In the genomic region with DNA sequence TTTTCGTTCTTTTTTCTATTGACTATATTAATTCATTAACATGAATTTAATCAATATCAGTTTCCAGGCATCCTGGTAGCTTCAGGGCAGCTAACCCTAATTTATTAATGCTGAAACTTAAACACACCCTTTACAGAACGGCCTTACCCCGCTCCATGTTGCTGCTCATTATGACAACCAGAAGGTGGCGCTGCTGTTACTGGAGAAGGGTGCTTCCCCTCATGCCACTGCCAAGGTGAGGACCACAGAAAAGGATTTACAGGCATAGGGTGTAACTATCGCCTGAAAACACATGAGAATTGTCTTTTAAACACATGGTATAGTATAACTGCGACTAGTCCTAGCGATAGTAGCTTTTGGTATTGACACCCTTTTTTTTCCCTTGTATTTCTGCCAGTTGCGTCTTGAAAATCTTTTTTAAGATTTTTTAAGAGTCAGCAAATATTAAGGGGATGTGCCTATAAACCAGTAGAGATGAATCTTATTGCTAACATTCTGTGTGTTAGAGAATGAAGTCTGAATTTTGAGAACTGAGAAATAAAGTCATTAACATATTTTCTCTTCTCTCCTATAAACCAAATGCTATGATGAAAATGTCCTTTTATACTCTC, we compare ENCODE assay signal across 8 cellular contexts.
DNase-seq lines count a peak whose midpoint lies in the region; ATAC-seq, FAIRE-seq and TF ChIP-seq lines count a peak whose summit lies in the region.

No MANE protein-coding gene starts in this region.

- H3K9me3 ChIP-seq in body of pancreas, result no peaks in the 10 kb centered on the region

- H3K27ac Mint-ChIP-seq in T-helper 2 cell treated with Interferon-gamma antibody and Interleukin-4, amounts not matched to agents 5 μg/mL and 100 μg/mL, for 36 hours, result no peak overlapping the region

- peak; percentile 93 for TF ChIP-seq CTCF in 22Rv1 (IDR thresholded peaks at IDR 0.05)
- peak; percentile 31 to 61 (median 43) for TF ChIP-seq CTCF in body of pancreas (IDR thresholded peaks at IDR 0.05)

- peaks cover 19% of the 10 kb centered on the region for H3K27me3 Mint-ChIP-seq in T-helper 2 cell treated with Interferon-gamma antibody and Interleukin-4, amounts not matched to agents 5 μg/mL and 100 μg/mL, for 36 hours (ENCODE audit: low read depth)

- FAIRE-seq in GM12892 (lab: Jason Lieb, UNC), result peak; percentile 88

- peak; percentile 22 for DNase-seq in GM12892 (ENCODE audit: insufficient read length)
- peak; percentile 49 for DNase-seq in NCI-H1048 (lab: John Stamatoyannopoulos, UW)
- DNase-seq in T-helper 2 cell treated with Interferon-gamma antibody and Interleukin-4, amounts not matched to agents 5 μg/mL and 100 μg/mL, for 36 hours (ENCODE audit: low spot score), result peak; percentile 47
- peak; percentile 54 to 64 (median 62) for DNase-seq in body of pancreas
- peak; percentile 72 for DNase-seq in kidney glomerular epithelial cell (lab: John Stamatoyannopoulos, UW)
- peak; percentile 39 to 45 for DNase-seq in stimulated activated CD4-positive, alpha-beta T cell treated with anti-CD3 and anti-CD28 coated beads, Interleukin-4, amount 100 ng/mL, for 4 hours

- WGBS in body of pancreas, 2 donors, result 16 to 22% methylated on average over 8 of the region's 8 CpGs

- no peaks in the 10 kb centered on the region for H3K27me3 ChIP-seq in body of pancreas

- H3K36me3 Mint-ChIP-seq in T-helper 2 cell treated with Interferon-gamma antibody and Interleukin-4, amounts not matched to agents 5 μg/mL and 100 μg/mL, for 36 hours (ENCODE audit: low read depth), result no peaks in the 10 kb centered on the region

- intact Hi-C loops in body of pancreas (cut with DNase I), result no loop called here

- no peak overlapping the region for H3K4me3 Mint-ChIP-seq in T-helper 2 cell treated with Interferon-gamma antibody and Interleukin-4, amounts not matched to agents 5 μg/mL and 100 μg/mL, for 36 hours

- no peaks in the 10 kb centered on the region for H3K9me3 Mint-ChIP-seq in T-helper 2 cell treated with Interferon-gamma antibody and Interleukin-4, amounts not matched to agents 5 μg/mL and 100 μg/mL, for 36 hours

- H3K4me3 ChIP-seq in body of pancreas, result no peak overlapping the region

- H3K27ac ChIP-seq in 22Rv1 (no peak overlapping the region), body of pancreas (no peak overlapping the region)

- H3K4me1 ChIP-seq in body of pancreas, result no peaks in the 10 kb centered on the region

- TF ChIP-seq POLR2A in GM12892 (IDR thresholded peaks at IDR 0.05; ENCODE audit: low read depth, low read length) (no peak), body of pancreas (IDR thresholded peaks at IDR 0.05) (no peak)

- no peaks in the 10 kb centered on the region for H3K36me3 ChIP-seq in body of pancreas (replicated peaks in 1 of 2; ENCODE audit: insufficient read depth in 1 of 2, low read depth in 2 of 2)

- peak; percentile 100 for ATAC-seq in HG02759 (IDR thresholded peaks at IDR 0.05; ENCODE audit: unreplicated experiment)
- peak; percentile 82 for ATAC-seq in body of pancreas

- no peaks in the 10 kb centered on the region for H3K4me1 Mint-ChIP-seq in T-helper 2 cell treated with Interferon-gamma antibody and Interleukin-4, amounts not matched to agents 5 μg/mL and 100 μg/mL, for 36 hours (ENCODE audit: low read depth)

Comparison
In these comparisons a context has a peak if more than half of its experiments do, and no peak if none do; other contexts are left out.
1. DNase-seq: peak in every context shown above with its lines; median percentile 72 in kidney glomerular epithelial cell; 62 in body of pancreas; 49 in NCI-H1048; 47 in T-helper 2 cell treated with Interferon-gamma antibody and Interleukin-4, amounts not matched to agents 5 μg/mL and 100 μg/mL, for 36 hours; 42 in stimulated activated CD4-positive, alpha-beta T cell treated with anti-CD3 and anti-CD28 coated beads, Interleukin-4, amount 100 ng/mL, for 4 hours; 22 in GM12892.